Comparison of ENCODE assay signal across 20 cellular contexts in the genomic region with DNA sequence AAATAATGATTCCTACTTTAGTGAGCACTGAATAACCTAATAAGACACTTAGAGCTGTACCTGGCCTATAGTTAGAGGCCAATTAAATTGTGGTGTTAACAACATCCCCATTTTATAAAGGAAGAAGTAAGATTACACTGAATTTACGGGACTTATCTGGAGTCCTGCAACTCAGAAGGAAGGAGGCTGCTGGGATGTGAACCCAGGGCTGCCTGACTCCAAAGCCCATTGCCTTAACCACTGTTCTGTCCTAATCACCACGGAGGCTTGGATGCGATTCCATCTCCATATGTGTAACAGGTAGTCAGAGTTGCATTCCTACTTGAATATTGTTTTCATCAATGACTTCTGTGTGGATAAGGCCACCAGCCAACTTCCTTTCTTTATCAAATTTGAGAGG.
DNase-seq lines count a peak whose midpoint lies in the region; ATAC-seq and TF ChIP-seq lines count a peak whose summit lies in the region.
"Had no signal": no experiment of that assay in that cellular context is flagged by ENCODE, and none has a peak within 500 bp of the region (broad histone marks: within the 10 kb centered on the region; RNA-seq: fewer than 3 reads in every experiment).

No MANE protein-coding gene starts in this region.

- in situ Hi-C loops in G401 (cut with HindIII; ENCODE audit: low sequenced_read_pairs): no loop called here

- no peak overlapping the region for H3K4me3 ChIP-seq in A673 (ENCODE audit: low read depth, low read length, poor library complexity, severe bottlenecking)
- H3K4me3 ChIP-seq: BLaER1 treated with 17β-estradiol and CSF1 and Interleukin-3, amounts not matched to agents 10 nM and 100 nM had no signal

- CTCF ChIA-PET in A673 (lab: Charles Lee): no interaction called here

- no peak for TF ChIP-seq CTCF in A673 (conservative IDR thresholded peaks at IDR 0.05; ENCODE audit: low read depth, low read length)

- H3K27me3 ChIP-seq in A673 (replicated peaks; ENCODE audit: insufficient read depth, low read depth, low read length, poor library complexity): no peaks in the 10 kb centered on the region
- H3K27me3 ChIP-seq: BLaER1 treated with 17β-estradiol and CSF1 and Interleukin-3, amounts not matched to agents 10 nM and 100 nM had no signal

- no peaks in the 10 kb centered on the region for H3K9me3 ChIP-seq in A673 (ENCODE audit: low read depth, low read length, poor library complexity, severe bottlenecking)
- H3K9me3 ChIP-seq: BLaER1 treated with 17β-estradiol and CSF1 and Interleukin-3, amounts not matched to agents 10 nM and 100 nM; Caco-2 had no signal

- no peak for ATAC-seq in activated CD4-positive, CD25-positive, alpha-beta regulatory T cell treated with anti-CD3 and anti-CD28 coated beads, Interleukin-2, amount 50 U/mL, for 24 hours
- ATAC-seq: CD8-positive, alpha-beta T cell had no signal

- peak; percentile 40 for DNase-seq in G401 (ENCODE audit: low spot score)
- peak; percentile 73 for DNase-seq in cerebellar cortex (ENCODE audit: low spot score)
- no peak for DNase-seq in NCI-H1930 (lab: John Stamatoyannopoulos, UW)
- DNase-seq in A673 (ENCODE audit: low spot score): no peak
- DNase-seq: 8988T; AML-193; Caco-2; Calu3; CD4-positive, alpha-beta T cell; CD8-positive, alpha-beta T cell; DMS 273 treated with DMSO at 0.1 percent for 48 hours; DMS153; DMS53; DMS79; DND-41; EL; GF-D8 had no signal

- no peak overlapping the region for H3K27ac ChIP-seq in A673 (ENCODE audit: low read depth, low read length, poor library complexity, severe bottlenecking)
- H3K27ac ChIP-seq: BLaER1 treated with 17β-estradiol and CSF1 and Interleukin-3, amounts not matched to agents 10 nM and 100 nM; C4-2B had no signal

- no peaks in the 10 kb centered on the region for H3K4me1 ChIP-seq in A673 (ENCODE audit: insufficient read depth, low read length, poor library complexity, severe bottlenecking)
- H3K4me1 ChIP-seq: Caco-2 had no signal

- no peaks in the 10 kb centered on the region for H3K36me3 ChIP-seq in A673 (ENCODE audit: insufficient read depth, low read length, poor library complexity, severe bottlenecking)
- H3K36me3 ChIP-seq: BLaER1 treated with 17β-estradiol and CSF1 and Interleukin-3, amounts not matched to agents 10 nM and 100 nM had no signal

- POLR2A ChIA-PET in A673 (lab: Charles Lee; ENCODE audit: low non-redundant PET): no interaction called here

- intact Hi-C loops in A673 (cut with micrococcal nuclease; ENCODE audit: unreplicated experiment): loop anchor here (10.0 kb wide), 1 partner anchor 1613 kb away; no protein-coding TSS in a partner anchor

- no TSS peak for BruUV-seq in A673 (replicated peaks; lab: Mats Ljungman, UMichigan)

Comparison
In these comparisons a context has a peak if more than half of its experiments do, and no peak if none do; other contexts are left out.
1. DNase-seq: peak in G401 (single experiment) and cerebellar cortex (single experiment); none in NCI-H1930 (0 of 2) and A673 (single experiment).